Comparison of ENCODE assay signal across 8 cellular contexts in genomic region chr19:18021121-18021755, GRCh38. TPM values are rescaled to one million over a fixed set of nuclear protein-coding genes. Genes with fewer than 3 reads are reported as not detected.
DNase-seq lines count a peak whose midpoint lies in the region; ATAC-seq and TF ChIP-seq lines count a peak whose summit lies in the region.

No MANE protein-coding gene starts in this region.

- H3K27ac ChIP-seq in RWPE1 = peak overlapping the region; percentile 77
- H3K27ac ChIP-seq in right cardiac atrium (ENCODE audit: low read length) = peak overlapping the region; percentile 99
- H3K27ac ChIP-seq in spleen = peak overlapping the region; percentile 9 to 88 (median 88)

- intact Hi-C loops in right cardiac atrium (cut with DNase I) (no loop called here), spleen (cut with DNase I; ENCODE audit: low total_unique reads) (no loop called here)

- 42% methylated on average over 21 of the region's 21 CpGs for WGBS in right cardiac atrium
- 6 to 29% (median 22%) methylated on average over 10 to 21 of the region's 21 CpGs for WGBS in spleen, 5 donors

- CTCF ChIA-PET in RWPE1 (lab: Yijun Ruan, JAX) = interaction anchor here (0.6 kb wide), 1 partner anchor 239 kb away, joined by 3 read pairs; no protein-coding TSS in a partner anchor

- H3K36me3 ChIP-seq in spleen = no peaks in the 10 kb centered on the region

- H3K4me1 ChIP-seq in right cardiac atrium (ENCODE audit: control insufficient read depth, insufficient read depth, low read length) (peaks cover 34% of the 10 kb centered on the region), spleen (peaks cover 53 to 99% (median 75%) of the 10 kb centered on the region in 6 donors)

- H3K9me3 ChIP-seq in right cardiac atrium (ENCODE audit: control insufficient read depth, low read length) (no peaks in the 10 kb centered on the region), spleen (no peaks in the 10 kb centered on the region)

- no peaks in the 10 kb centered on the region for H3K27me3 ChIP-seq in right cardiac atrium (ENCODE audit: control insufficient read depth, insufficient read depth)
- no peaks in the 10 kb centered on the region for H3K27me3 ChIP-seq in spleen (replicated peaks in 1 of 7)

- H3K4me3 ChIP-seq in right cardiac atrium (ENCODE audit: low read length) = no peak overlapping the region
- H3K4me3 ChIP-seq in spleen = peak overlapping the region in 2 of 8 donors; percentile 15 to 54

- H3K4me1 Mint-ChIP-seq in activated naive CD8-positive, alpha-beta T cell treated with anti-CD3 and anti-CD28 coated beads, Interleukin-2, amount 10 ng/mL, durations not matched to agents 7 days and 5 days = peaks cover 49% of the 10 kb centered on the region

- peaks cover 2% of the 10 kb centered on the region for H3K36me3 Mint-ChIP-seq in activated naive CD8-positive, alpha-beta T cell treated with anti-CD3 and anti-CD28 coated beads, Interleukin-2, amount 10 ng/mL, durations not matched to agents 7 days and 5 days

- peak overlapping the region; percentile 89 for H3K4me3 Mint-ChIP-seq in activated naive CD8-positive, alpha-beta T cell treated with anti-CD3 and anti-CD28 coated beads, Interleukin-2, amount 10 ng/mL, durations not matched to agents 7 days and 5 days

- DNase-seq in ELR (ENCODE audit: low read depth) (peak; percentile 89), RWPE1 (ENCODE audit: low spot score) (peak; percentile 67), right cardiac atrium (peak; percentile 93 to 96 (median 96)), spleen (peak; percentile 91), NCI-H1092 treated with DMSO at 0.1 percent for 48 hours (lab: John Stamatoyannopoulos, UW) (no peak), NCI-H524 (lab: John Stamatoyannopoulos, UW) (no peak)
- peak; percentile 48 for DNase-seq in activated naive CD8-positive, alpha-beta T cell treated with anti-CD3 and anti-CD28 coated beads, Interleukin-2, amount 10 ng/mL, durations not matched to agents 7 days and 5 days

- TF ChIP-seq CTCF in RWPE1 (conservative IDR thresholded peaks at IDR 0.05; ENCODE audit: low read depth) = no peak
- no peak for TF ChIP-seq CTCF in spleen (IDR thresholded peaks at IDR 0.05 in 8 of 11, conservative IDR thresholded peaks at IDR 0.05 in 3 of 11)

- H3K27ac Mint-ChIP-seq in activated naive CD8-positive, alpha-beta T cell treated with anti-CD3 and anti-CD28 coated beads, Interleukin-2, amount 10 ng/mL, durations not matched to agents 7 days and 5 days = peak overlapping the region; percentile 98

- H3K9me3 Mint-ChIP-seq in activated naive CD8-positive, alpha-beta T cell treated with anti-CD3 and anti-CD28 coated beads, Interleukin-2, amount 10 ng/mL, durations not matched to agents 7 days and 5 days = no peaks in the 10 kb centered on the region

- H3K27me3 Mint-ChIP-seq in activated naive CD8-positive, alpha-beta T cell treated with anti-CD3 and anti-CD28 coated beads, Interleukin-2, amount 10 ng/mL, durations not matched to agents 7 days and 5 days = peaks cover 1% of the 10 kb centered on the region

- POLR2A ChIA-PET in RWPE1 (lab: Yijun Ruan, JAX; ENCODE audit: low non-redundant PET) = no interaction called here
- POLR2A ChIA-PET in activated naive CD8-positive, alpha-beta T cell treated with anti-CD3 and anti-CD28 coated beads, Interleukin-2, amount 10 ng/mL, durations not matched to agents 7 days and 5 days (lab: Charles Lee) = interaction anchor here (1.0 to 1.6 kb wide), 2 partner anchors 21 to 24 kb away, joined by 4 to 9 read pairs; no protein-coding TSS in a partner anchor

- no peak for TF ChIP-seq POLR2A in spleen (IDR thresholded peaks at IDR 0.05)

- ATAC-seq in activated naive CD8-positive, alpha-beta T cell treated with anti-CD3 and anti-CD28 coated beads, Interleukin-2, amount 10 ng/mL, durations not matched to agents 7 days and 5 days (ENCODE audit: low read depth) = no peak
- ATAC-seq in right cardiac atrium = peak; percentile 41 to 69
- no peak for ATAC-seq in GM21619 (IDR thresholded peaks at IDR 0.05; ENCODE audit: unreplicated experiment)

RNA-seq across cellular contexts. Expression of gene ARRDC2, which starts 13.3 kb away (rescaled TPM):
- total RNA-seq in activated naive CD8-positive, alpha-beta T cell treated with anti-CD3 and anti-CD28 coated beads, Interleukin-2, amount 10 ng/mL, durations not matched to agents 7 days and 5 days = 10 to 100 TPM; 66.5 to 71.2 TPM
- total RNA-seq in right cardiac atrium = 10 to 100 TPM; 14.2 to 20.5 (median 18.0) TPM
- polyA plus RNA-seq in right cardiac atrium = 24.7 TPM
- 10 to 100 TPM; 46.0 to 64.6 (median 50.5) TPM for total RNA-seq in spleen
- 10 to 100 TPM; 61.5 to 70.4 (median 64.8) TPM for polyA plus RNA-seq in spleen

RNA-seq across cellular contexts. Expression of gene KCNN1, which starts 54.3 kb away (rescaled TPM):
- not detected for total RNA-seq in activated naive CD8-positive, alpha-beta T cell treated with anti-CD3 and anti-CD28 coated beads, Interleukin-2, amount 10 ng/mL, durations not matched to agents 7 days and 5 days
- total RNA-seq in right cardiac atrium (1 to 10 TPM in 3 of 4 donors, under 1 TPM in 1; 0.84 to 1.9 (median 1.4) TPM), spleen (not detected)
- polyA plus RNA-seq in right cardiac atrium (3.0 TPM), spleen (under 1 TPM; 0.03 to 0.10 (median 0.04) TPM)

Comparison
In these comparisons a context has a peak if more than half of its experiments do, and no peak if none do; other contexts are left out.
1. DNase-seq: peak in ELR (single experiment), RWPE1 (single experiment), activated naive CD8-positive, alpha-beta T cell treated with anti-CD3 and anti-CD28 coated beads, Interleukin-2, amount 10 ng/mL, durations not matched to agents 7 days and 5 days (single experiment), right cardiac atrium (3 of 3) and spleen (single experiment); none in NCI-H1092 treated with DMSO at 0.1 percent for 48 hours (single experiment) and NCI-H524 (0 of 2).
2. ATAC-seq: peak in right cardiac atrium (2 of 2); none in activated naive CD8-positive, alpha-beta T cell treated with anti-CD3 and anti-CD28 coated beads, Interleukin-2, amount 10 ng/mL, durations not matched to agents 7 days and 5 days (single experiment) and GM21619 (single experiment).
3. Peak in every context shown above with its lines, with median percentiles within 50 percentile points of each other: H3K27ac ChIP-seq.